In the genomic region with DNA sequence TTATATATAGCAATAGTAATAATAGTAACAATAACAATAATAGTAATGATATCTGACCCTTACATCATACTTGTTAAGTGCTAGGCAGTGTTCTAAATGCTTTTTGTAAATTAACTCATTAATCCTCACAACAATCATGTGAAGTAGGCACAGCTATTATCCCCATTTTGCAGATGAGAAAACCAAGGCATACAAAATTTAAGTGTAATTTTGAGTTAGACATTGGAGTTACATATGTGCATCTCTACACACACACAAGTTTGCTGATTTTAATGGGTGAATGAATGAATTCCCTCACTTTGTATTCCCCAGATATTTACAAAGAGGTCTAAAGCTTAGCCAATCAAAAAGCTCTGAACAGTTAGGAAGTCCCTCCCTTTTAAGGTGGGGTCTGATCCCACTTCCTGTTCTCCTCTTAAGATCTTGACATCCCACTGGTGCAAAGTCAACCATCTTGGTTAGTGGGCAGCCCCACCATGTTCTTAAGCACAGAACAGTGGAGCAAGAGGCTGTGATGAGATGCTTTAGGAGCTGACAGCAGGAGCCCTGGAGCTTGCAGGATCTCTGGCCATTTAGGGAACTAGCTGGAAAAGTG, we compare ENCODE assay signal across 29 cellular contexts.
DNase-seq lines count a peak whose midpoint lies in the region; ATAC-seq and TF ChIP-seq lines count a peak whose summit lies in the region.
"Had no signal": no experiment of that assay in that cellular context is flagged by ENCODE, and none has a peak within 500 bp of the region (broad histone marks: within the 10 kb centered on the region; RNA-seq: fewer than 3 reads in every experiment).

No MANE protein-coding gene starts in this region.

- H3K79me2 ChIP-seq in mammary epithelial cell (ENCODE audit: insufficient read depth, low read length) (no peaks in the 10 kb centered on the region), SU-DHL-6 (ENCODE audit: insufficient read depth, low read length) (no peaks in the 10 kb centered on the region), mesendoderm (ENCODE audit: control insufficient read depth, insufficient read depth, low read length) (no peaks in the 10 kb centered on the region)
- H3K79me2 ChIP-seq: hepatocyte had no signal

- H3K56ac ChIP-seq in mesendoderm (ENCODE audit: low read length): no peak overlapping the region

- no peaks in the 10 kb centered on the region for H3K27me3 ChIP-seq in mammary epithelial cell (ENCODE audit: insufficient read depth, low read length)
- no peaks in the 10 kb centered on the region for H3K27me3 ChIP-seq in SU-DHL-6 (ENCODE audit: low read length)
- H3K27me3 ChIP-seq in mesendoderm (ENCODE audit: insufficient read depth, low read length, poor library complexity): no peaks in the 10 kb centered on the region
- H3K27me3 ChIP-seq in upper lobe of right lung: no peaks in the 10 kb centered on the region
- H3K27me3 ChIP-seq in CD4-positive, alpha-beta T cell (ENCODE audit: control insufficient read depth, insufficient read depth, low read length): peaks cover 7% of the 10 kb centered on the region
- H3K27me3 ChIP-seq: ascending aorta, hepatocyte, pancreas, tibial nerve had no signal

- H3F3A ChIP-seq in SU-DHL-6 (ENCODE audit: insufficient read depth): no peaks in the 10 kb centered on the region

- ATAC-seq in upper lobe of right lung: no peak
- ATAC-seq in CD4-positive, alpha-beta T cell (ENCODE audit: poor library complexity): no peak
- ATAC-seq: esophagus mucosa, GM23338, pancreas had no signal

- CTCF ChIA-PET in mammary epithelial cell (lab: Charles Lee; ENCODE audit: low non-redundant PET) (no interaction called here), MCF 10A (lab: Yijun Ruan, JAX) (interaction anchor here (0.7 to 0.9 kb wide), 2 partner anchors 57 to 128 kb away, joined by 3 read pairs; no protein-coding TSS in a partner anchor)
- CTCF ChIA-PET in CD4-positive, alpha-beta T cell (lab: Charles Lee): interaction anchor here (1.1 kb wide), 1 partner anchor 8 kb away, joined by 3 read pairs; no protein-coding TSS in a partner anchor

- H3K9me2 ChIP-seq in SU-DHL-6 (replicated peaks; ENCODE audit: insufficient read depth, low read length): no peaks in the 10 kb centered on the region

- TF ChIP-seq CTCF in mammary epithelial cell (conservative IDR thresholded peaks at IDR 0.05 in 1 of 2, IDR thresholded peaks at IDR 0.05 in 1 of 2; ENCODE audit: extremely low read depth in 1 of 2, insufficient read depth in 1 of 2, low read depth in 1 of 2, low read length in 2 of 2) (no peak), MCF 10A (IDR thresholded peaks at IDR 0.05; ENCODE audit: unreplicated experiment) (no peak), SU-DHL-6 (IDR thresholded peaks at IDR 0.05; ENCODE audit: insufficient read depth, low read length, poor library complexity, severe bottlenecking) (no peak), upper lobe of right lung (IDR thresholded peaks at IDR 0.05) (no peak)
- no peak for TF ChIP-seq CTCF in CD4-positive, alpha-beta T cell (IDR thresholded peaks at IDR 0.05)

- H2AK5ac ChIP-seq in mesendoderm (ENCODE audit: low read length): no peak overlapping the region

- no peak overlapping the region for H3K23ac ChIP-seq in mesendoderm (ENCODE audit: low read length)

- H3K4me3 ChIP-seq in mammary epithelial cell (replicated peaks in 1 of 3; ENCODE audit: insufficient read depth in 1 of 3, low read depth in 2 of 3, low read length in 3 of 3) (no peak overlapping the region), SU-DHL-6 (ENCODE audit: insufficient read depth, low read length, poor library complexity, severe bottlenecking) (no peak overlapping the region), mesendoderm (ENCODE audit: low read length) (no peak overlapping the region), upper lobe of right lung (no peak overlapping the region)
- H3K4me3 ChIP-seq: ascending aorta, GM23338, hepatocyte, lung, pancreas, tibial nerve had no signal

- H3K27ac ChIP-seq in mammary epithelial cell (ENCODE audit: insufficient read depth, low read depth, low read length) (no peak overlapping the region), SU-DHL-6 (ENCODE audit: low read depth, low read length) (no peak overlapping the region), mesendoderm (ENCODE audit: low read depth, low read length) (no peak overlapping the region), upper lobe of right lung (no peak overlapping the region)
- no peak overlapping the region for H3K27ac ChIP-seq in CD4-positive, alpha-beta T cell (ENCODE audit: low read depth, low read length)
- H3K27ac ChIP-seq: ascending aorta, pancreas, tibial nerve, WERI-Rb-1 had no signal

- H4K5ac ChIP-seq in mesendoderm (ENCODE audit: low read length): no peak overlapping the region

- DNase-seq in mammary epithelial cell (no peak), MCF 10A (ENCODE audit: unreplicated experiment) (no peak), LHCN-M2 (ENCODE audit: low read depth) (peak; percentile 8), mesendoderm (peak; percentile 25), upper lobe of right lung (no peak), NCI-H446 (lab: John Stamatoyannopoulos, UW) (no peak)
- DNase-seq in CD4-positive, alpha-beta T cell: no peak
- DNase-seq: activated CD4-positive, alpha-beta T cell treated with anti-CD3 and anti-CD28 coated beads, Interleukin-2, amount 10 ng/mL, durations not matched to agents 7 days and 5 days; activated gamma-delta T cell; activated naive CD8-positive, alpha-beta T cell treated with anti-CD3 and anti-CD28 coated beads, Interleukin-2, amount 10 ng/mL, durations not matched to agents 7 days and 5 days; activated T-cell treated with anti-CD3 and anti-CD28 coated beads, Interleukin-2, amount 50 U/mL, for 24 hours; caudate nucleus; COR-L47; DMS79; NCI-H1105; NCI-H1930; NCI-H526 treated with DMSO at 0.1 percent for 48 hours; nephron progenitor cell; pancreas; retina; stimulated activated CD4-positive, alpha-beta T cell treated with anti-CD3 and anti-CD28 coated beads, Interleukin-2, amount 100 ng/mL, for 24 hours; WERI-Rb-1 had no signal

- H3K9me3 ChIP-seq in mammary epithelial cell (replicated peaks; ENCODE audit: insufficient read depth, low read length) (no peaks in the 10 kb centered on the region), SU-DHL-6 (ENCODE audit: insufficient read depth, low read length) (no peaks in the 10 kb centered on the region), upper lobe of right lung (no peaks in the 10 kb centered on the region)
- no peaks in the 10 kb centered on the region for H3K9me3 ChIP-seq in CD4-positive, alpha-beta T cell (ENCODE audit: control insufficient read depth, low read length)
- H3K9me3 ChIP-seq: ascending aorta, pancreas, tibial nerve had no signal

- no peak overlapping the region for H2BK15ac ChIP-seq in mesendoderm (replicated peaks; ENCODE audit: low read depth)

- H3K27me3 Mint-ChIP-seq in MCF 10A (ENCODE audit: insufficient read depth, unreplicated experiment): peaks cover 36% of the 10 kb centered on the region
- peaks cover 45% of the 10 kb centered on the region for H3K27me3 Mint-ChIP-seq in CD4-positive, alpha-beta T cell

- no peaks in the 10 kb centered on the region for H3K4me1 Mint-ChIP-seq in MCF 10A (ENCODE audit: insufficient read depth, unreplicated experiment)
- no peaks in the 10 kb centered on the region for H3K4me1 Mint-ChIP-seq in CD4-positive, alpha-beta T cell (ENCODE audit: low read depth)
- H3K4me1 Mint-ChIP-seq: activated CD4-positive, alpha-beta T cell treated with anti-CD3 and anti-CD28 coated beads, Interleukin-2, amount 10 ng/mL, durations not matched to agents 7 days and 5 days had no signal

- no peak overlapping the region for H4K8ac ChIP-seq in mesendoderm (ENCODE audit: low read depth, low read length)

- intact Hi-C loops in mammary epithelial cell (cut with micrococcal nuclease) (loop anchor here (5.0 kb wide), 1 partner anchor 94 kb away; no protein-coding TSS in a partner anchor), MCF 10A (cut with micrococcal nuclease) (loop anchor here (5.0 kb wide), 1 partner anchor 94 kb away; no protein-coding TSS in a partner anchor), upper lobe of right lung (cut with DNase I) (loop anchor here (10.0 kb wide), 2 partner anchors 134 to 224 kb away; no protein-coding TSS in a partner anchor)
- intact Hi-C loops in CD4-positive, alpha-beta T cell (cut with DNase I, micrococcal nuclease): no loop called here

- H3K27ac Mint-ChIP-seq in MCF 10A (ENCODE audit: low read depth, unreplicated experiment): no peak overlapping the region
- no peak overlapping the region for H3K27ac Mint-ChIP-seq in CD4-positive, alpha-beta T cell
- H3K27ac Mint-ChIP-seq: activated CD4-positive, alpha-beta T cell treated with anti-CD3 and anti-CD28 coated beads, Interleukin-2, amount 10 ng/mL, durations not matched to agents 7 days and 5 days; activated naive CD8-positive, alpha-beta T cell treated with anti-CD3 and anti-CD28 coated beads, Interleukin-2, amount 10 ng/mL, durations not matched to agents 7 days and 5 days; activated T-cell treated with anti-CD3 and anti-CD28 coated beads, Interleukin-2, amount 50 U/mL, for 24 hours; GM23338; nephron progenitor cell had no signal

- H3K36me3 ChIP-seq in mammary epithelial cell (ENCODE audit: insufficient read depth, low read length): no peaks in the 10 kb centered on the region
- no peaks in the 10 kb centered on the region for H3K36me3 ChIP-seq in SU-DHL-6 (ENCODE audit: low read length)
- H3K36me3 ChIP-seq in mesendoderm (ENCODE audit: control insufficient read depth, insufficient read depth, low read length): no peaks in the 10 kb centered on the region
- no peaks in the 10 kb centered on the region for H3K36me3 ChIP-seq in upper lobe of right lung
- H3K36me3 ChIP-seq: ascending aorta, pancreas, tibial nerve, WERI-Rb-1 had no signal

- BruUV-seq in mammary epithelial cell (replicated peaks; lab: Mats Ljungman, UMichigan): no TSS peak
- no TSS peak for BruUV-seq in MCF 10A (replicated peaks; lab: Mats Ljungman, UMichigan)

- no peak overlapping the region for H3K4ac ChIP-seq in mesendoderm (ENCODE audit: low read depth, low read length)

- H3K4me2 ChIP-seq in mammary epithelial cell (ENCODE audit: insufficient read depth, low read depth, low read length) (no peak overlapping the region), SU-DHL-6 (ENCODE audit: low read depth, low read length, poor library complexity, severe bottlenecking) (no peak overlapping the region), mesendoderm (ENCODE audit: low read length) (no peak overlapping the region)
- H3K4me2 ChIP-seq: GM23338, hepatocyte had no signal

- no peaks in the 10 kb centered on the region for H3K79me1 ChIP-seq in mesendoderm (ENCODE audit: low read length)

- no peaks in the 10 kb centered on the region for H3K36me3 Mint-ChIP-seq in MCF 10A (ENCODE audit: insufficient read depth, unreplicated experiment)
- H3K36me3 Mint-ChIP-seq in CD4-positive, alpha-beta T cell (ENCODE audit: low read depth): no peaks in the 10 kb centered on the region
- H3K36me3 Mint-ChIP-seq: activated naive CD8-positive, alpha-beta T cell treated with anti-CD3 and anti-CD28 coated beads, Interleukin-2, amount 10 ng/mL, durations not matched to agents 7 days and 5 days had no signal

- no peaks in the 10 kb centered on the region for H3K9me3 Mint-ChIP-seq in MCF 10A (ENCODE audit: unreplicated experiment)
- no peaks in the 10 kb centered on the region for H3K9me3 Mint-ChIP-seq in CD4-positive, alpha-beta T cell
- H3K9me3 Mint-ChIP-seq: activated CD4-positive, alpha-beta T cell treated with anti-CD3 and anti-CD28 coated beads, Interleukin-2, amount 10 ng/mL, durations not matched to agents 7 days and 5 days; activated naive CD8-positive, alpha-beta T cell treated with anti-CD3 and anti-CD28 coated beads, Interleukin-2, amount 10 ng/mL, durations not matched to agents 7 days and 5 days; activated T-cell treated with anti-CD3 and anti-CD28 coated beads, Interleukin-2, amount 50 U/mL, for 24 hours; GM23338; nephron progenitor cell had no signal

- H3K4me1 ChIP-seq in mammary epithelial cell (ENCODE audit: insufficient read depth, low read length): no peaks in the 10 kb centered on the region
- H3K4me1 ChIP-seq in mesendoderm (ENCODE audit: control insufficient read depth, low read depth, low read length): no peaks in the 10 kb centered on the region
- no peaks in the 10 kb centered on the region for H3K4me1 ChIP-seq in upper lobe of right lung
- H3K4me1 ChIP-seq: ascending aorta had no signal

- in situ Hi-C loops in mammary epithelial cell (cut with MboI; ENCODE audit: low sequenced_read_pairs in 2 of 2): loop anchor here in 1 of 2 donors (10.0 kb wide), 1 partner anchor 134 kb away; no protein-coding TSS in a partner anchor

- H2AFZ ChIP-seq in mammary epithelial cell (ENCODE audit: low read depth, low read length) (peak overlapping the region; percentile 35), SU-DHL-6 (ENCODE audit: low read depth, low read length, severe bottlenecking) (peak overlapping the region; percentile 65)
- H2AFZ ChIP-seq: GM23338, hepatocyte had no signal

- H2BK5ac ChIP-seq in mesendoderm (ENCODE audit: low read length): no peak overlapping the region

- no peak overlapping the region for H3K4me3 Mint-ChIP-seq in MCF 10A (ENCODE audit: unreplicated experiment)
- H3K4me3 Mint-ChIP-seq in CD4-positive, alpha-beta T cell: no peak overlapping the region
- H3K4me3 Mint-ChIP-seq: activated CD4-positive, alpha-beta T cell treated with anti-CD3 and anti-CD28 coated beads, Interleukin-2, amount 10 ng/mL, durations not matched to agents 7 days and 5 days; activated naive CD8-positive, alpha-beta T cell treated with anti-CD3 and anti-CD28 coated beads, Interleukin-2, amount 10 ng/mL, durations not matched to agents 7 days and 5 days; activated T-cell treated with anti-CD3 and anti-CD28 coated beads, Interleukin-2, amount 50 U/mL, for 24 hours; GM23338; nephron progenitor cell had no signal

- no peaks in the 10 kb centered on the region for H4K20me1 ChIP-seq in mammary epithelial cell (ENCODE audit: insufficient read depth, low read length)
- H4K20me1 ChIP-seq in SU-DHL-6 (ENCODE audit: low read depth, low read length): no peaks in the 10 kb centered on the region

- POLR2A ChIA-PET in MCF 10A (lab: Yijun Ruan, JAX): interaction anchor here (1.1 kb wide), 1 partner anchor 32 kb away, joined by 3 read pairs; no protein-coding TSS in a partner anchor
- POLR2A ChIA-PET in CD4-positive, alpha-beta T cell (lab: Charles Lee): interaction anchor here (1.2 kb wide), 1 partner anchor 68 kb away, joined by 3 read pairs; no protein-coding TSS in a partner anchor

- no peak overlapping the region for H2BK120ac ChIP-seq in mesendoderm (ENCODE audit: low read depth, low read length)

- H3K18ac ChIP-seq in mesendoderm (ENCODE audit: low read length): no peak overlapping the region

- H3K9ac ChIP-seq in mammary epithelial cell (ENCODE audit: insufficient read depth, low read length) (no peak overlapping the region), SU-DHL-6 (ENCODE audit: low read length) (no peak overlapping the region), mesendoderm (ENCODE audit: low read length) (no peak overlapping the region)

- dilution Hi-C loops in mammary epithelial cell (cut with HindIII; ENCODE audit: low sequenced_read_pairs): loop anchor here (5.0 kb wide), 1 partner anchor 46 kb away; no protein-coding TSS in a partner anchor

Comparison
In these comparisons a context has a peak if more than half of its experiments do, and no peak if none do; other contexts are left out.
1. DNase-seq: peak in LHCN-M2 (single experiment) and mesendoderm (single experiment); none in mammary epithelial cell (single experiment), MCF 10A (single experiment), upper lobe of right lung (single experiment), NCI-H446 (0 of 2) and CD4-positive, alpha-beta T cell (0 of 10).
2. intact Hi-C loops: an anchor here in mammary epithelial cell (5.0 kb wide), MCF 10A (5.0 kb wide) and upper lobe of right lung (10.0 kb wide); none called in CD4-positive, alpha-beta T cell.